16 cellular contexts compared by ENCODE assay signal in genomic region chr7:2791390-2791789, GRCh38. TPM values are rescaled to one million over a fixed set of nuclear protein-coding genes. Genes with fewer than 3 reads are reported as not detected.
DNase-seq lines count a peak whose midpoint lies in the region; ATAC-seq and TF ChIP-seq lines count a peak whose summit lies in the region.
"Had no signal": no experiment of that assay in that cellular context is flagged by ENCODE, and none has a peak within 500 bp of the region (broad histone marks: within the 10 kb centered on the region; RNA-seq: fewer than 3 reads in every experiment).

No MANE protein-coding gene starts in this region.

- DNase-seq in HL-60 (ENCODE audit: low read depth in 1 of 2, low spot score in 1 of 2) (no peak), WTC11 (ENCODE audit: low spot score) (no peak), left kidney (ENCODE audit: low read depth, low spot score) (peak; percentile 30), trophoblast cell (no peak), DMS153 (lab: John Stamatoyannopoulos, UW) (no peak), NCI-H345 (lab: John Stamatoyannopoulos, UW) (no peak)
- DNase-seq: Calu3; CD8-positive, alpha-beta T cell; DMS 273 treated with DMSO at 0.1 percent for 48 hours; HFFc6; IMR-90 had no signal

- CTCF ChIA-PET in WTC11 (lab: Charles Lee): interaction anchor here (1.5 kb wide), 1 partner anchor 31 kb away, joined by 3 read pairs; no protein-coding TSS in a partner anchor

- TF ChIP-seq CTCF in HL-60 (IDR thresholded peaks at IDR 0.05; ENCODE audit: insufficient read depth, low read length): no peak
- TF ChIP-seq CTCF in WTC11 (IDR thresholded peaks at IDR 0.05): no peak

- no peak overlapping the region for H3K23ac ChIP-seq in trophoblast cell (ENCODE audit: low read length)

- H3K14ac ChIP-seq in trophoblast cell (ENCODE audit: low read length): no peak overlapping the region

- no peaks in the 10 kb centered on the region for H3K27me3 Mint-ChIP-seq in WTC11 (ENCODE audit: low read depth)
- H3K27me3 Mint-ChIP-seq: B cell had no signal

- H3K4me3 Mint-ChIP-seq in WTC11: no peak overlapping the region
- H3K4me3 Mint-ChIP-seq: B cell; CD8-positive, alpha-beta T cell; GM23338; HFFc6 had no signal

- no peak overlapping the region for H2AK5ac ChIP-seq in trophoblast cell (ENCODE audit: low read length)

- no peak overlapping the region for H2AFZ ChIP-seq in trophoblast cell (ENCODE audit: insufficient read depth, low read length, poor library complexity)
- H2AFZ ChIP-seq: GM23338 had no signal

- no peak overlapping the region for H3K4me3 ChIP-seq in HL-60 (replicated peaks; ENCODE audit: insufficient read depth, low read length)
- H3K4me3 ChIP-seq in trophoblast cell (ENCODE audit: low read depth, low read length): no peak overlapping the region
- H3K4me3 ChIP-seq: BLaER1 treated with 17β-estradiol and CSF1 and Interleukin-3, amounts not matched to agents 10 nM and 100 nM; GM23338 had no signal

- POLR2A ChIA-PET in WTC11 (lab: Charles Lee): no interaction called here

- H2BK120ac ChIP-seq in trophoblast cell (ENCODE audit: insufficient read depth, low read length, poor library complexity): no peak overlapping the region

- H3K36me3 Mint-ChIP-seq in WTC11: peaks cover 64% of the 10 kb centered on the region

- peaks cover 19% of the 10 kb centered on the region for H3K79me2 ChIP-seq in trophoblast cell (ENCODE audit: control insufficient read depth, insufficient read depth, low read length, poor library complexity)

- WGBS in trophoblast cell (ENCODE audit: extremely low coverage, insufficient coverage, insufficient read length): no CpG with 5 or more reads among the region's 5 CpGs

- H3K27ac ChIP-seq in HL-60 (replicated peaks) (peak overlapping the region; percentile 94), trophoblast cell (ENCODE audit: low read depth, low read length) (peak overlapping the region; percentile 12)
- H3K27ac ChIP-seq: BLaER1 treated with 17β-estradiol and CSF1 and Interleukin-3, amounts not matched to agents 10 nM and 100 nM had no signal

- peaks cover 28% of the 10 kb centered on the region for H3K79me1 ChIP-seq in trophoblast cell (ENCODE audit: low read length)

- peaks cover 37 to 52% of the 10 kb centered on the region in 2 experiments for H3K36me3 ChIP-seq in trophoblast cell (ENCODE audit: control insufficient read depth in 1 of 2, insufficient read depth in 2 of 2, low read length in 2 of 2)

- no peak overlapping the region for H3K4me2 ChIP-seq in trophoblast cell (ENCODE audit: low read length)
- H3K4me2 ChIP-seq: BLaER1 treated with 17β-estradiol and CSF1 and Interleukin-3, amounts not matched to agents 10 nM and 100 nM; GM23338 had no signal

- no peak overlapping the region for H3K9ac ChIP-seq in trophoblast cell (ENCODE audit: low read length)
- H3K9ac ChIP-seq: BLaER1 treated with 17β-estradiol and CSF1 and Interleukin-3, amounts not matched to agents 10 nM and 100 nM had no signal

- no peak overlapping the region for H2BK5ac ChIP-seq in trophoblast cell (ENCODE audit: low read depth, low read length, poor library complexity)

- H3K4me1 ChIP-seq in trophoblast cell (ENCODE audit: control insufficient read depth in 1 of 2, insufficient read depth in 2 of 2, low read length in 2 of 2): peaks cover 43 to 44% of the 10 kb centered on the region in 2 experiments

- no peaks in the 10 kb centered on the region for H3K9me3 ChIP-seq in trophoblast cell (ENCODE audit: insufficient read depth, low read depth, low read length)

- no peak overlapping the region for H4K91ac ChIP-seq in trophoblast cell (ENCODE audit: low read depth, low read length)

- H3K27me3 ChIP-seq in HL-60 (ENCODE audit: insufficient read depth, poor library complexity, severe bottlenecking) (no peaks in the 10 kb centered on the region), trophoblast cell (ENCODE audit: insufficient read depth, low read length) (no peaks in the 10 kb centered on the region)
- H3K27me3 ChIP-seq: BLaER1 treated with 17β-estradiol and CSF1 and Interleukin-3, amounts not matched to agents 10 nM and 100 nM had no signal

- no peaks in the 10 kb centered on the region for H3K9me3 Mint-ChIP-seq in WTC11
- H3K9me3 Mint-ChIP-seq: CD8-positive, alpha-beta T cell; GM23338; HFFc6 had no signal

- H4K8ac ChIP-seq in trophoblast cell (ENCODE audit: low read depth, low read length): no peak overlapping the region

- H3K4me1 Mint-ChIP-seq in WTC11: peaks cover 22% of the 10 kb centered on the region

- H2BK12ac ChIP-seq in trophoblast cell (ENCODE audit: low read length): no peak overlapping the region

- ATAC-seq in WTC11: no peak
- no peak for ATAC-seq in GM18511 (IDR thresholded peaks at IDR 0.05; ENCODE audit: unreplicated experiment)
- ATAC-seq: CD8-positive, alpha-beta T cell; GM23338; HCT116 had no signal

- H3K18ac ChIP-seq in trophoblast cell (ENCODE audit: low read length): no peak overlapping the region

- H3K27ac Mint-ChIP-seq in WTC11: 0 out of 2 replicates have a peak overlapping the region, but pooled peaks have one; percentile 46
- H3K27ac Mint-ChIP-seq: B cell; CD8-positive, alpha-beta T cell; GM23338; HFFc6 had no signal

- H4K12ac ChIP-seq in trophoblast cell (ENCODE audit: low read depth, low read length): no peak overlapping the region

- H3K4ac ChIP-seq in trophoblast cell (ENCODE audit: low read depth, low read length): no peak overlapping the region

TF ChIP-seq in WTC11, 78 proteins besides CTCF, POLR2A, EP300 and RAD21:
- TF ChIP-seq PRRX2 (CRISPR knock-in tag; IDR thresholded peaks at IDR 0.05) (no peak), TEAD4 (CRISPR knock-in tag; IDR thresholded peaks at IDR 0.05) (no peak), HMGA2 (CRISPR knock-in tag; IDR thresholded peaks at IDR 0.05) (no peak), NFATC4 (CRISPR knock-in tag; IDR thresholded peaks at IDR 0.05) (no peak), ZBTB43 (CRISPR knock-in tag; IDR thresholded peaks at IDR 0.05) (no peak), ZMAT4 (CRISPR knock-in tag; IDR thresholded peaks at IDR 0.05) (no peak), FOXJ3 (CRISPR knock-in tag; IDR thresholded peaks at IDR 0.05; ENCODE audit: borderline replicate concordance) (no peak)

RNA-seq across cellular contexts. Expression of gene GNA12, which starts 52.7 kb away (rescaled TPM):
- total RNA-seq in WTC11 (2021): 89.2 to 99.6 TPM (median 90.3 TPM) in 3 replicates
- polyA plus RNA-seq in trophoblast cell (2013): 166 and 173 TPM in 2 replicates
